Comparison of ENCODE assay signal across 32 cellular contexts in the genomic region with DNA sequence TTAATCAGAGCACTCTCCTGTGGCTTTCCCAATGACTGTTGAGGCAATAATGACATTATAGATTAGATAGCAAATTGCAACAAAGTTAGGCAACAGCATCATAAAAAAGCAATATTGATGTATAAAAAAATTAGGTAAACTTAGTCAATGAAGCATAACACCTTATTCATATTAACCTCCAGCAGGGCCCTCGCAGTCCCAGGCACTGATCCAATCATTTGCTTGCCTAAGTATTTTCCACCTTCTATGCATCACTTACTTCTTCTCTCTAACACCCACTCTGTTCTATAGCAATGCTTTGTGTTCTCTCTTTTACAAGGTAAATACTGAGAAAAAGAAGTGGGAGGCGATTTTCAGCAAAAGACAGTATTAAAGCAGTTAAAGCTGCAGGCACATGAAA.
"Had no signal": no experiment of that assay in that cellular context is flagged by ENCODE, and none has a peak within 500 bp of the region (broad histone marks: within the 10 kb centered on the region; RNA-seq: fewer than 3 reads in every experiment).

No MANE protein-coding gene starts in this region.

- ATAC-seq: activated CD4-positive, alpha-beta T cell treated with anti-CD3 and anti-CD28 coated beads for 36 hours; activated CD4-positive, CD25-positive, alpha-beta regulatory T cell treated with anti-CD3 and anti-CD28 coated beads, Interleukin-2, amount 50 U/mL, for 24 hours; activated T-cell treated with anti-CD3 and anti-CD28 coated beads, Interleukin-2, amount 50 U/mL, for 4 hours; PC-3; WTC11 had no signal

- DNase-seq: activated CD4-positive, alpha-beta T cell treated with anti-CD3 and anti-CD28 coated beads for 36 hours; activated CD4-positive, alpha-beta T cell treated with anti-CD3 and anti-CD28 coated beads, Interleukin-2, amount 10 ng/mL, durations not matched to agents 7 days and 5 days; activated CD4-positive, alpha-beta T cell treated with anti-CD3 and anti-CD28 coated beads, Interleukin-2, amount 50 U/mL, for 48 hours; activated CD8-positive, alpha-beta memory T cell treated with anti-CD3 and anti-CD28 coated beads, Interleukin-2, amount 50 U/mL, for 4 hours; activated effector memory CD4-positive, alpha-beta T cell treated with Interleukin-2 at 50 U/mL for 16 hours; activated naive CD4-positive, alpha-beta T cell; activated naive CD4-positive, alpha-beta T cell treated with anti-CD3 and anti-CD28 coated beads, Interleukin-2, amount 50 U/mL, for 16 hours; activated naive CD8-positive, alpha-beta T cell treated with anti-CD3 and anti-CD28 coated beads for 36 hours; activated T-cell treated with anti-CD3 and anti-CD28 coated beads for 4 hours; activated T-cell treated with anti-CD3 and anti-CD28 coated beads, Interleukin-2, amount 50 U/mL, for 4 hours; amniotic stem cell; aorta; brain microvascular endothelial cell; central memory CD4-positive, alpha-beta T cell; Karpas-422; KBM-7; NCI-H1092; NCI-H1436 treated with DMSO at 0.1 percent for 48 hours; NCI-H1694 treated with DMSO at 0.1 percent for 48 hours; NCI-H2029; NCI-H2171 treated with DMSO at 0.1 percent for 48 hours; NCI-H2227 treated with DMSO at 0.1 percent for 48 hours; NCI-H524 treated with DMSO at 0.1 percent for 48 hours; NCI-H748 treated with DMSO at 0.1 percent for 48 hours; NK-92 treated with Interleukin-12 subunit alpha and Interleukin-12 subunit beta, amount 100 ng/mL, for 24 hours; PC-3; Peyer's patch; RPMI8226; SHP77 treated with DMSO at 0.1 percent for 48 hours; SK-N-SH had no signal
